ENCODE assay signal across 1 cellular context in genomic region chr2:45652090-45653050, GRCh38.
TF ChIP-seq lines count a peak whose summit lies in the region.

No MANE protein-coding gene starts in this region.

TF ChIP-seq in HepG2, 621 proteins besides CTCF, POLR2A, EP300 and RAD21 (continued from another document and continues in another):
- TF ChIP-seq ATF7 (IDR thresholded peaks at IDR 0.05) (no peak), ATF7 (CRISPR knock-in tag; IDR thresholded peaks at IDR 0.05) (0 out of 2 replicates have a peak, but pooled peaks have one; percentile 21), SMARCE1 (IDR thresholded peaks at IDR 0.05; ENCODE audit: borderline replicate concordance) (no peak), CEBPZ (IDR thresholded peaks at IDR 0.05; ENCODE audit: low read length) (no peak), ZNF605 (CRISPR knock-in tag; IDR thresholded peaks at IDR 0.05) (no peak), ZNF143 (CRISPR knock-in tag; IDR thresholded peaks at IDR 0.05) (no peak), ZNF343 (CRISPR knock-in tag; IDR thresholded peaks at IDR 0.05) (0 out of 2 replicates have a peak, but pooled peaks have one; percentile 71), FOXK1 (CRISPR knock-in tag; IDR thresholded peaks at IDR 0.05; ENCODE audit: borderline replicate concordance, low read depth) (no peak), ARID2 (CRISPR knock-in tag; IDR thresholded peaks at IDR 0.05; ENCODE audit: borderline replicate concordance) (no peak), ZNF639 (CRISPR knock-in tag; conservative IDR thresholded peaks at IDR 0.05) (no peak), ZNF646 (CRISPR knock-in tag; IDR thresholded peaks at IDR 0.05) (no peak), YY1 (IDR thresholded peaks at IDR 0.05; ENCODE audit: insufficient read depth, insufficient replicate concordance, low read depth, low read length) (no peak), ZNF280B (CRISPR knock-in tag; IDR thresholded peaks at IDR 0.05; ENCODE audit: borderline replicate concordance) (0 out of 2 replicates have a peak, but pooled peaks have one; percentile 48), ETS1 (CRISPR knock-in tag; IDR thresholded peaks at IDR 0.05) (no peak), ZNF749 (CRISPR knock-in tag; IDR thresholded peaks at IDR 0.05; ENCODE audit: borderline replicate concordance) (no peak), ZNF580 (CRISPR knock-in tag; IDR thresholded peaks at IDR 0.05; ENCODE audit: borderline replicate concordance, low read depth) (no peak), SAP130 (CRISPR knock-in tag; IDR thresholded peaks at IDR 0.05; ENCODE audit: low read depth) (no peak), ZFP41 (CRISPR knock-in tag; IDR thresholded peaks at IDR 0.05; ENCODE audit: borderline replicate concordance) (no peak), NFE2L1 (CRISPR knock-in tag; IDR thresholded peaks at IDR 0.05; ENCODE audit: borderline replicate concordance) (no peak), PHF20 (CRISPR knock-in tag; IDR thresholded peaks at IDR 0.05) (no peak), THAP8 (CRISPR knock-in tag; IDR thresholded peaks at IDR 0.05; ENCODE audit: borderline replicate concordance) (no peak), GRHL1 (CRISPR knock-in tag; conservative IDR thresholded peaks at IDR 0.05) (no peak), ZNF160 (CRISPR knock-in tag; IDR thresholded peaks at IDR 0.05) (no peak), ATF5 (CRISPR knock-in tag; IDR thresholded peaks at IDR 0.05; ENCODE audit: low read depth) (0 out of 2 replicates have a peak, but pooled peaks have one; percentile 69), ZNF451 (CRISPR knock-in tag; IDR thresholded peaks at IDR 0.05) (no peak), UBTF (CRISPR knock-in tag; IDR thresholded peaks at IDR 0.05) (no peak), SSRP1 (CRISPR knock-in tag; IDR thresholded peaks at IDR 0.05) (no peak), HCFC1 (IDR thresholded peaks at IDR 0.05; ENCODE audit: low read depth, low read length) (no peak), ZNF75D (CRISPR knock-in tag; IDR thresholded peaks at IDR 0.05; ENCODE audit: borderline replicate concordance) (no peak), TEF (CRISPR knock-in tag; IDR thresholded peaks at IDR 0.05) (no peak), BCL3 (CRISPR knock-in tag; IDR thresholded peaks at IDR 0.05) (0 out of 2 replicates have a peak, but pooled peaks have one; percentile 6), SOX13 (IDR thresholded peaks at IDR 0.05) (no peak), SOX13 (CRISPR knock-in tag; conservative IDR thresholded peaks at IDR 0.05 in 1 of 2, IDR thresholded peaks at IDR 0.05 in 1 of 2) (no peak)
